In the genomic region with DNA sequence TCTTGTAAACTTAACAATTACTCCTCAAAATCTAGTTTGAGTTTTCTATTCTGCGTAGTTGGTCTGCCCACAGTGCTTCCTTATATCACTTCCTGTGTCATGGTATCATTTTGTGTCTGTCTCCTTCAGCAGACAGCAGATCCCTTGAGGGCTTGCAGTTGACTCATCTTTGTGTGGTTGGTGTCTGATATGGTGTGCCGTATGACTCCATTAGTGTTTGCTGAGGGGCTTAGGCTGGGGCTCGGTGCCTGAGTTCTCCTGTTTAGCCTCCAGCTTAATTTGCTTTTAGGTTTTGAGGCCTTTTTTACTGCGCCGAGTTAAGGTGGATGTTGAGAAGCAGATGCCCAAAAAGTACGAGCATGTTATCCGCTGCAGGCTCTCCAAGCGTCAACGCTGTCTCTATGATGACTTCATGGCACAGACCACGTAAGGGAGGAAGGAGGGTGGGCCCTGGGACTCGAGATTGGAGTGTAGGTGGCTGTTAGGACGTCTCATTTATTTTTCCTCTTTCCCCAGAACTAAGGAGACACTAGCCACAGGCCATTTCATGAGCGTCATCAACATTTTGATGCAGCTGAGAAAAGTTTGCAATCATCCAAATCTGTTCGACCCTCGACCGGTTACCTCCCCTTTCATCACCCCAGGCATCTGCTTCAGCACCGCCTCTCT, we compare ENCODE assay signal across 9 cellular contexts. TPM values are rescaled to one million over a fixed set of nuclear protein-coding genes. Genes with fewer than 3 reads are reported as not detected.
A peak's percentile ranks its signal among the peaks of the same experiment; 100 is the strongest.
DNase-seq lines count a peak whose midpoint lies in the region; ATAC-seq, FAIRE-seq and TF ChIP-seq lines count a peak whose summit lies in the region.
"Had no signal": no experiment of that assay in that cellular context is flagged by ENCODE, and none has a peak within 500 bp of the region (broad histone marks: within the 10 kb centered on the region; RNA-seq: fewer than 3 reads in every experiment).

No MANE protein-coding gene starts in this region.

- no peak for TF ChIP-seq POLR2A in GM12878 (IDR thresholded peaks at IDR 0.05; ENCODE audit: low read depth, low read length)
- TF ChIP-seq POLR2A in spleen (IDR thresholded peaks at IDR 0.05), result no peak

- H3K4me3 ChIP-seq in GM12878 (no peak overlapping the region), spleen (no peak overlapping the region), left ventricle myocardium inferior (no peak overlapping the region)

- H3K9me3 ChIP-seq in GM12878 (replicated peaks; ENCODE audit: control insufficient read depth, insufficient read depth, low read length) (no peaks in the 10 kb centered on the region), spleen (no peaks in the 10 kb centered on the region), left ventricle myocardium inferior (replicated peaks) (no peaks in the 10 kb centered on the region)

- ATAC-seq in GM12878 (peak; percentile 75), GM19023 (IDR thresholded peaks at IDR 0.05; ENCODE audit: unreplicated experiment) (no peak), GM19467 (IDR thresholded peaks at IDR 0.05; ENCODE audit: unreplicated experiment) (no peak)

- CTCF ChIA-PET in GM12878 (lab: Yijun Ruan, JAX), result interaction anchor here (0.6 kb wide), 1 partner anchor 75 kb away, joined by 3 read pairs; no protein-coding TSS in a partner anchor

- H3K9ac ChIP-seq in GM12878 (ENCODE audit: control insufficient read depth, insufficient read depth, low read length), result no peak overlapping the region

- FAIRE-seq in GM12878 (lab: Jason Lieb, UNC), result peak; percentile 72
- FAIRE-seq: islet of Langerhans had no signal

- H3K4me1 ChIP-seq in GM12878 (ENCODE audit: control insufficient read depth, insufficient read depth, low read length), result no peaks in the 10 kb centered on the region; the same call in 1 of the 2 replicates
- H3K4me1 ChIP-seq in spleen, result peaks cover 6 to 45% (median 17%) of the 10 kb centered on the region in 6 donors
- H3K4me1 ChIP-seq in left ventricle myocardium inferior, result no peaks in the 10 kb centered on the region

- no peaks in the 10 kb centered on the region; the same call in none of the 2 replicates for H3K79me2 ChIP-seq in GM12878 (ENCODE audit: control insufficient read depth, insufficient read depth, low read length)

- 63% methylated on average over 16 of the region's 17 CpGs for WGBS in GM12878 (ENCODE audit: insufficient coverage, insufficient replicate concordance, low lambda C conversion rate, missing lambda C conversion rate)
- WGBS in spleen, 5 donors, result 81 to 85% (median 84%) methylated on average over 17 of the region's 17 CpGs

- H3K27ac ChIP-seq in GM12878 (ENCODE audit: control insufficient read depth, insufficient read depth) (no peak overlapping the region), spleen (peak overlapping the region; percentile 27 to 85 (median 71)), left ventricle myocardium inferior (replicated peaks) (no peak overlapping the region)

- peak; percentile 48 for DNase-seq in Daoy (ENCODE audit: low read depth)
- peak in 3 of 5 donors; percentile 9 to 79 (median 19) for DNase-seq in T-helper 1 cell
- DNase-seq in GM12878 (ENCODE audit: low read depth, low spot score), result no peak
- peak; percentile 51 for DNase-seq in spleen
- DNase-seq in left ventricle myocardium inferior, result no peak
- no peak for DNase-seq in NCI-H1105 treated with DMSO at 0.1 percent for 48 hours (lab: John Stamatoyannopoulos, UW)

- no peaks in the 10 kb centered on the region for H4K20me1 ChIP-seq in GM12878 (ENCODE audit: control insufficient read depth, insufficient read depth)

- SMC1A ChIA-PET in GM12878 (lab: Charles Lee; ENCODE audit: uncharacterized antibody, unreplicated experiment), result no interaction called here

- no peak for TF ChIP-seq EP300 in GM12878 (IDR thresholded peaks at IDR 0.05; ENCODE audit: borderline replicate concordance in 1 of 2, control insufficient read depth in 1 of 2, low read depth in 2 of 2, low read length in 2 of 2)

- no peak overlapping the region for H3K4me2 ChIP-seq in GM12878 (ENCODE audit: control insufficient read depth, insufficient read depth)

- H3K36me3 ChIP-seq in GM12878 (ENCODE audit: control insufficient read depth in 2 of 2, insufficient read depth in 2 of 2, low read length in 1 of 2) (peaks cover 40 to 60% of the 10 kb centered on the region in 2 experiments), spleen (peaks cover 14 to 100% (median 99%) of the 10 kb centered on the region in 6 donors), left ventricle myocardium inferior (peaks cover 100% of the 10 kb centered on the region)

- H2AFZ ChIP-seq in GM12878 (ENCODE audit: control insufficient read depth, low read depth, low read length), result no peak overlapping the region

- TF ChIP-seq CTCF in GM12878 (IDR thresholded peaks at IDR 0.05 in 2 of 3, conservative IDR thresholded peaks at IDR 0.05 in 1 of 3; ENCODE audit: control insufficient read depth in 2 of 3, extremely low read depth in 1 of 3, insufficient read depth in 1 of 3, low read depth in 3 of 3, low read length in 3 of 3) (no peak), spleen (IDR thresholded peaks at IDR 0.05 in 8 of 11, conservative IDR thresholded peaks at IDR 0.05 in 3 of 11) (no peak), left ventricle myocardium inferior (IDR thresholded peaks at IDR 0.05; ENCODE audit: borderline replicate concordance) (no peak)

- H3K27me3 ChIP-seq in GM12878 (replicated peaks in 1 of 2; ENCODE audit: control insufficient read depth in 2 of 2, insufficient read depth in 2 of 2, low read length in 1 of 2) (no peaks in the 10 kb centered on the region), spleen (replicated peaks in 1 of 7) (no peaks in the 10 kb centered on the region), left ventricle myocardium inferior (ENCODE audit: low read depth) (no peaks in the 10 kb centered on the region)

- no peak for TF ChIP-seq RAD21 in GM12878 (IDR thresholded peaks at IDR 0.05; ENCODE audit: insufficient read depth, low read depth, low read length)

- POLR2A ChIA-PET in GM12878 (lab: Charles Lee), result interaction anchor here (1.0 to 1.5 kb wide), 2 partner anchors 14 to 21 kb away, joined by 3 to 4 read pairs; no protein-coding TSS in a partner anchor

- intact Hi-C loops in GM12878 (cut with micrococcal nuclease; ENCODE audit: unreplicated experiment) (no loop called here), spleen (cut with DNase I; ENCODE audit: low total_unique reads) (no loop called here), left ventricle myocardium inferior (cut with micrococcal nuclease) (no loop called here)

- no TSS peak for BruUV-seq in GM12878 (replicated peaks; lab: Mats Ljungman, UMichigan)

- RAD21 ChIA-PET in GM12878 (lab: Charles Lee; ENCODE audit: unreplicated experiment), result no interaction called here

- in situ Hi-C loops in GM12878 (cut with MboI), result no loop called here

RNA-seq across cellular contexts. Expression of gene SRCAP, which starts 16.9 kb away (rescaled TPM):
- total RNA-seq in Daoy (2014; rRNA removed; shearing (Covaris generic)), result 1.6 and 11.3 TPM in 2 replicates
- total RNA-seq in GM12878 (2013; cell fraction: nucleolus; rRNA removed), result 32.7 and 35.5 TPM in 2 replicates
- total RNA-seq in GM12878 (2014; rRNA removed), result 12.0 and 12.8 TPM in 2 replicates
- total RNA-seq in GM12878 (2014; rRNA removed; fragmentation: Illumina TruSeq; extraction: Trizol), result 3.3 and 4.0 TPM in 2 replicates
- 48.1 and 58.4 TPM in 2 replicates for total RNA-seq in GM12878 (2021)
- 6.8 TPM for polyA plus RNA-seq in GM12878 (2011; ENCODE audit: low read depth)
- polyA plus RNA-seq in GM12878 (2011; rRNA removed), result 1.7 and 2.6 TPM in 2 replicates
- polyA plus RNA-seq in GM12878 (2011; cell fraction: cytosol; rRNA removed), result 2.0 and 2.9 TPM in 2 replicates
- 20.1 and 27.5 TPM in 2 replicates for polyA plus RNA-seq in GM12878 (2011; cell fraction: nucleus; rRNA removed)
- polyA plus RNA-seq in GM12878 (2012), result 12.1 and 17.7 TPM in 2 replicates
- polyA plus RNA-seq in GM12878 (2014; fragmentation: Illumina TruSeq; extraction: Trizol), result 7.1 and 11.2 TPM in 2 replicates
- polyA plus RNA-seq in GM12878 (2014; fragmentation: Nextera tagmentation; extraction: Ambion mirVana), result under 1 TPM; 0.24 to 0.31 TPM
- 12.5 and 22.3 TPM in 2 replicates for polyA plus RNA-seq in GM12878 (2014; rRNA removed)
- polyA plus RNA-seq in GM12878 (2016; fragmentation: Nextera tagmentation; extraction: Ambion mirVana), result 10 to 100 TPM; 35.7 to 45.8 TPM
- 10.6 TPM in 2 replicates for polyA minus RNA-seq in GM12878 (2011; rRNA and poly(A)+ RNA removed)
- polyA minus RNA-seq in GM12878 (2011; cell fraction: cytosol; rRNA and poly(A)+ RNA removed), result 14.4 and 16.1 TPM in 2 replicates
- 12.8 and 23.9 TPM in 2 replicates for polyA minus RNA-seq in GM12878 (2011; cell fraction: nucleus; rRNA and poly(A)+ RNA removed)
- total RNA-seq in spleen, result 10 to 100 TPM; 52.8 to 85.7 (median 72.7) TPM
- polyA plus RNA-seq in spleen, result 10 to 100 TPM in 1 of 3 donors, 1 to 10 TPM in 2; 1.2 to 19.0 (median 1.4) TPM
- 42.5 TPM for total RNA-seq in left ventricle myocardium inferior

RNA-seq across cellular contexts. Expression of gene PHKG2, which starts 32.3 kb away (rescaled TPM):
- 16.5 and 24.5 TPM in 2 replicates for total RNA-seq in Daoy (2014; rRNA removed; shearing (Covaris generic))
- 38.4 and 43.6 TPM in 2 replicates for total RNA-seq in GM12878 (2013; cell fraction: nucleolus; rRNA removed)
- 41.8 and 43.9 TPM in 2 replicates for total RNA-seq in GM12878 (2014; rRNA removed)
- 18.3 and 19.7 TPM in 2 replicates for total RNA-seq in GM12878 (2014; rRNA removed; fragmentation: Illumina TruSeq; extraction: Trizol)
- total RNA-seq in GM12878 (2021), result 35.8 and 38.0 TPM in 2 replicates
- 16.3 TPM for polyA plus RNA-seq in GM12878 (2011; ENCODE audit: low read depth)
- polyA plus RNA-seq in GM12878 (2011; rRNA removed), result 26.6 and 36.1 TPM in 2 replicates
- 42.5 and 54.9 TPM in 2 replicates for polyA plus RNA-seq in GM12878 (2011; cell fraction: cytosol; rRNA removed)
- 131 and 156 TPM in 2 replicates for polyA plus RNA-seq in GM12878 (2011; cell fraction: nucleus; rRNA removed)
- polyA plus RNA-seq in GM12878 (2012), result 26.0 and 30.1 TPM in 2 replicates
- 26.0 and 36.4 TPM in 2 replicates for polyA plus RNA-seq in GM12878 (2014; fragmentation: Illumina TruSeq; extraction: Trizol)
- polyA plus RNA-seq in GM12878 (2014; fragmentation: Nextera tagmentation; extraction: Ambion mirVana), result 1 to 10 TPM; 5.2 to 8.8 TPM
- 47.4 and 54.2 TPM in 2 replicates for polyA plus RNA-seq in GM12878 (2014; rRNA removed)
- polyA plus RNA-seq in GM12878 (2016; fragmentation: Nextera tagmentation; extraction: Ambion mirVana), result 10 to 100 TPM; 47.3 to 50.1 TPM
- polyA minus RNA-seq in GM12878 (2011; rRNA and poly(A)+ RNA removed), result 25.9 and 39.8 TPM in 2 replicates
- polyA minus RNA-seq in GM12878 (2011; cell fraction: cytosol; rRNA and poly(A)+ RNA removed), result 12.4 and 13.7 TPM in 2 replicates
- polyA minus RNA-seq in GM12878 (2011; cell fraction: nucleus; rRNA and poly(A)+ RNA removed), result 22.2 and 47.6 TPM in 2 replicates
- total RNA-seq in spleen, result 10 to 100 TPM; 28.5 to 36.7 (median 34.0) TPM
- polyA plus RNA-seq in spleen, result 10 to 100 TPM; 30.3 to 51.6 (median 42.8) TPM
- total RNA-seq in left ventricle myocardium inferior, result 15.6 TPM

RNA-seq across cellular contexts. Expression of gene CFAP119, which starts 46.0 kb away (rescaled TPM):
- total RNA-seq in Daoy (2014; rRNA removed; shearing (Covaris generic)), result 0.91 and 5.2 TPM in 2 replicates
- total RNA-seq in GM12878 (2013; cell fraction: nucleolus; rRNA removed), result 3.5 and 5.5 TPM in 2 replicates
- total RNA-seq in GM12878 (2014; rRNA removed) (4.3 and 6.2 TPM in 2 replicates), GM12878 (2014; rRNA removed; fragmentation: Illumina TruSeq; extraction: Trizol) (2.2 and 4.2 TPM in 2 replicates), GM12878 (2021) (5.8 and 7.3 TPM in 2 replicates), spleen (1 to 10 TPM; 3.1 to 7.2 (median 4.1) TPM), left ventricle myocardium inferior (0.69 TPM)
- polyA plus RNA-seq in GM12878 (2011; ENCODE audit: low read depth), result 3.2 TPM
- polyA plus RNA-seq in GM12878 (2011; rRNA removed) (3.4 and 3.6 TPM in 2 replicates), GM12878 (2014; fragmentation: Illumina TruSeq; extraction: Trizol) (0.52 and 4.2 TPM in 2 replicates), GM12878 (2014; fragmentation: Nextera tagmentation; extraction: Ambion mirVana) (1 to 10 TPM; 3.2 to 3.9 TPM), GM12878 (2014; rRNA removed) (9.4 and 12.9 TPM in 2 replicates), GM12878 (2016; fragmentation: Nextera tagmentation; extraction: Ambion mirVana) (1 to 10 TPM; 6.7 to 8.7 TPM), spleen (10 to 100 TPM in 1 of 3 donors, 1 to 10 TPM in 2; 8.2 to 15.5 (median 8.3) TPM)
- 4.8 and 7.6 TPM in 2 replicates for polyA plus RNA-seq in GM12878 (2011; cell fraction: cytosol; rRNA removed)
- polyA plus RNA-seq in GM12878 (2011; cell fraction: nucleus; rRNA removed), result 29.5 and 32.9 TPM in 2 replicates
- polyA plus RNA-seq in GM12878 (2012), result 3.7 and 5.4 TPM in 2 replicates
- polyA minus RNA-seq in GM12878 (2011; rRNA and poly(A)+ RNA removed), result 1.1 and 1.6 TPM in 2 replicates
- polyA minus RNA-seq in GM12878 (2011; cell fraction: cytosol; rRNA and poly(A)+ RNA removed), result 1.5 and 3.6 TPM in 2 replicates
- polyA minus RNA-seq in GM12878 (2011; cell fraction: nucleus; rRNA and poly(A)+ RNA removed), result 3.9 and 5.3 TPM in 2 replicates

RNA-seq across cellular contexts. Expression of gene RNF40, which starts 46.2 kb away (rescaled TPM):
- total RNA-seq in Daoy (2014; rRNA removed; shearing (Covaris generic)), result 57.8 and 58.9 TPM in 2 replicates
- 82.9 and 87.4 TPM in 2 replicates for total RNA-seq in GM12878 (2013; cell fraction: nucleolus; rRNA removed)
- total RNA-seq in GM12878 (2014; rRNA removed) (59.0 and 61.7 TPM in 2 replicates), GM12878 (2014; rRNA removed; fragmentation: Illumina TruSeq; extraction: Trizol) (32.7 and 40.7 TPM in 2 replicates), GM12878 (2021) (76.8 and 84.7 TPM in 2 replicates), spleen (100 to 1,000 TPM in 2 of 7 donors, 10 to 100 TPM in 5; 65.9 to 111 (median 88.8) TPM), left ventricle myocardium inferior (35.6 TPM)
- 21.7 TPM for polyA plus RNA-seq in GM12878 (2011; ENCODE audit: low read depth)
- polyA plus RNA-seq in GM12878 (2011; rRNA removed) (38.0 and 64.5 TPM in 2 replicates), GM12878 (2014; fragmentation: Illumina TruSeq; extraction: Trizol) (55.1 and 57.7 TPM in 2 replicates), GM12878 (2014; fragmentation: Nextera tagmentation; extraction: Ambion mirVana) (1 to 10 TPM; 3.7 to 8.0 TPM), GM12878 (2014; rRNA removed) (43.2 and 55.6 TPM in 2 replicates), GM12878 (2016; fragmentation: Nextera tagmentation; extraction: Ambion mirVana) (10 to 100 TPM; 93.2 to 97.6 TPM), spleen (10 to 100 TPM; 38.1 to 63.9 (median 50.0) TPM)
- 46.3 and 55.2 TPM in 2 replicates for polyA plus RNA-seq in GM12878 (2011; cell fraction: cytosol; rRNA removed)
- polyA plus RNA-seq in GM12878 (2011; cell fraction: nucleus; rRNA removed), result 89.1 and 96.4 TPM in 2 replicates
- polyA plus RNA-seq in GM12878 (2012), result 38.1 and 38.2 TPM in 2 replicates
- polyA minus RNA-seq in GM12878 (2011; rRNA and poly(A)+ RNA removed), result 61.7 and 73.7 TPM in 2 replicates
- polyA minus RNA-seq in GM12878 (2011; cell fraction: cytosol; rRNA and poly(A)+ RNA removed), result 24.1 and 31.3 TPM in 2 replicates
- polyA minus RNA-seq in GM12878 (2011; cell fraction: nucleus; rRNA and poly(A)+ RNA removed), result 30.2 and 46.3 TPM in 2 replicates

RNA-seq across cellular contexts. Expression of gene FBRS, which starts 57.7 kb away (rescaled TPM):
- total RNA-seq in Daoy (2014; rRNA removed; shearing (Covaris generic)), result 9.8 and 14.5 TPM in 2 replicates
- total RNA-seq in GM12878 (2013; cell fraction: nucleolus; rRNA removed), result 116 and 142 TPM in 2 replicates
- total RNA-seq in GM12878 (2014; rRNA removed) (19.0 and 23.7 TPM in 2 replicates), GM12878 (2014; rRNA removed; fragmentation: Illumina TruSeq; extraction: Trizol) (13.5 and 15.7 TPM in 2 replicates), GM12878 (2021) (82.5 and 87.6 TPM in 2 replicates), spleen (100 to 1,000 TPM in 4 of 7 donors, 10 to 100 TPM in 3; 47.5 to 118 (median 102) TPM), left ventricle myocardium inferior (27.8 TPM)
- 30.6 TPM for polyA plus RNA-seq in GM12878 (2011; ENCODE audit: low read depth)
- polyA plus RNA-seq in GM12878 (2011; rRNA removed) (8.1 and 13.6 TPM in 2 replicates), GM12878 (2014; fragmentation: Illumina TruSeq; extraction: Trizol) (17.0 and 28.4 TPM in 2 replicates), GM12878 (2014; fragmentation: Nextera tagmentation; extraction: Ambion mirVana) (under 1 TPM; 0.45 to 0.95 TPM), GM12878 (2014; rRNA removed) (41.1 and 52.4 TPM in 2 replicates), GM12878 (2016; fragmentation: Nextera tagmentation; extraction: Ambion mirVana) (1 to 10 TPM; 5.9 to 6.7 TPM), spleen (10 to 100 TPM; 25.8 to 62.7 (median 43.7) TPM)
- 12.3 and 14.0 TPM in 2 replicates for polyA plus RNA-seq in GM12878 (2011; cell fraction: cytosol; rRNA removed)
- 184 and 210 TPM in 2 replicates for polyA plus RNA-seq in GM12878 (2011; cell fraction: nucleus; rRNA removed)
- polyA plus RNA-seq in GM12878 (2012), result 44.9 and 56.9 TPM in 2 replicates
- polyA minus RNA-seq in GM12878 (2011; rRNA and poly(A)+ RNA removed), result 17.2 and 38.3 TPM in 2 replicates
- 19.2 and 24.1 TPM in 2 replicates for polyA minus RNA-seq in GM12878 (2011; cell fraction: cytosol; rRNA and poly(A)+ RNA removed)
- polyA minus RNA-seq in GM12878 (2011; cell fraction: nucleus; rRNA and poly(A)+ RNA removed), result 70.4 and 98.9 TPM in 2 replicates

Comparison
In these comparisons a context has a peak if more than half of its experiments do, and no peak if none do; other contexts are left out.
1. DNase-seq: peak in Daoy (single experiment), T-helper 1 cell (3 of 5) and spleen (single experiment); none in GM12878 (single experiment), left ventricle myocardium inferior (single experiment) and NCI-H1105 treated with DMSO at 0.1 percent for 48 hours (single experiment).
2. H3K27ac ChIP-seq: peak in spleen (8 of 8); none in GM12878 (single experiment) and left ventricle myocardium inferior (single experiment).